Comparison of ENCODE assay signal across 4 cellular contexts in genomic region chr17:79754903-79755302, GRCh38. TPM values are rescaled to one million over a fixed set of nuclear protein-coding genes. Genes with fewer than 3 reads are reported as not detected.
"Had no signal": no experiment of that assay in that cellular context is flagged by ENCODE, and none has a peak within 500 bp of the region (broad histone marks: within the 10 kb centered on the region; RNA-seq: fewer than 3 reads in every experiment).

No MANE protein-coding gene starts in this region.

RNA-seq across cellular contexts. Expression of gene ENPP7, which starts 24.2 kb away (rescaled TPM):
- total RNA-seq: GM23338, H1, H9, HT-29 had no signal
- polyA plus RNA-seq: GM23338, H1 had no signal
